ENCODE assay signal across 17 cellular contexts in genomic region chr1:8813016-8813763, GRCh38. TPM values are rescaled to one million over a fixed set of nuclear protein-coding genes. Genes with fewer than 3 reads are reported as not detected.
DNase-seq lines count a peak whose midpoint lies in the region; ATAC-seq, FAIRE-seq and TF ChIP-seq lines count a peak whose summit lies in the region.
"Had no signal": no experiment of that assay in that cellular context is flagged by ENCODE, and none has a peak within 500 bp of the region (broad histone marks: within the 10 kb centered on the region; RNA-seq: fewer than 3 reads in every experiment).

No MANE protein-coding gene starts in this region.

- no peak for FAIRE-seq in astrocyte (lab: Jason Lieb, UNC)

- DNase-seq in activated CD4-positive, alpha-beta T cell treated with anti-CD3 and anti-CD28 coated beads for 36 hours, result no peak
- DNase-seq in activated CD4-positive, alpha-beta T cell treated with anti-CD3 and anti-CD28 coated beads for 1 hour, result no peak
- DNase-seq in astrocyte (ENCODE audit: low read depth), result peak; percentile 71
- DNase-seq in kidney tubule cell (ENCODE audit: low spot score), result peak; percentile 19
- no peak for DNase-seq in stimulated activated effector memory CD8-positive, alpha-beta T cell treated with anti-CD3 and anti-CD28 coated beads, Interleukin-12 subunit alpha, Interleukin-12 subunit beta, amount 100 ng/mL, for 72 hours (ENCODE audit: low spot score in 2 of 2)
- no peak for DNase-seq in activated T-helper 1 cell treated with anti-CD3 and anti-CD28 coated beads, Interleukin-12 subunit alpha, Interleukin-12 subunit beta, Interleukin-2, Interleukin-4 antibody, amounts not matched to agents 30 ng/mL and 10 ng/mL and 1 ng/mL, durations not matched to agents 14 hours and 24 hours and 36 hours (ENCODE audit: low spot score)
- DNase-seq in ACHN, result no peak
- DNase-seq: activated naive CD4-positive, alpha-beta T cell treated with Interleukin-2 at 50 U/mL for 16 hours; cerebellar nuclear complex; COR-L47; esophagus squamous epithelium; NCI-H1048; NCI-H226 had no signal

- CTCF ChIA-PET in activated CD4-positive, alpha-beta T cell treated with anti-CD3 and anti-CD28 coated beads for 36 hours (lab: Charles Lee), result interaction anchor here (0.7 to 1.2 kb wide), 4 partner anchors 15 to 252 kb away, joined by 3 to 4 read pairs (median 3); no protein-coding TSS in a partner anchor

- H3K4me3 ChIP-seq in astrocyte (ENCODE audit: insufficient read depth, low read depth, low read length), result no peak overlapping the region
- H3K4me3 ChIP-seq: esophagus squamous epithelium, skin epidermis had no signal

- no peaks in the 10 kb centered on the region for H3K27me3 ChIP-seq in astrocyte (ENCODE audit: insufficient read depth, low read length)
- H3K27me3 ChIP-seq: esophagus squamous epithelium had no signal

- no peak for TF ChIP-seq CTCF in astrocyte (IDR thresholded peaks at IDR 0.05; ENCODE audit: insufficient read depth, low read depth, low read length)

- H3K4me3 Mint-ChIP-seq in activated CD4-positive, alpha-beta T cell treated with anti-CD3 and anti-CD28 coated beads for 36 hours, result no peak overlapping the region
- peak overlapping the region; percentile 27 for H3K4me3 Mint-ChIP-seq in astrocyte (ENCODE audit: unreplicated experiment)
- peak overlapping the region; percentile 79 for H3K4me3 Mint-ChIP-seq in stimulated activated effector memory CD8-positive, alpha-beta T cell treated with anti-CD3 and anti-CD28 coated beads, Interleukin-12 subunit alpha, Interleukin-12 subunit beta, amount 100 ng/mL, for 72 hours
- H3K4me3 Mint-ChIP-seq in activated T-helper 1 cell treated with anti-CD3 and anti-CD28 coated beads, Interleukin-12 subunit alpha, Interleukin-12 subunit beta, Interleukin-2, Interleukin-4 antibody, amounts not matched to agents 30 ng/mL and 10 ng/mL and 1 ng/mL, durations not matched to agents 14 hours and 24 hours and 36 hours, result no peak overlapping the region

- H3K9ac ChIP-seq in astrocyte (ENCODE audit: low read length), result peak overlapping the region; percentile 21

- H3K79me2 ChIP-seq in astrocyte (ENCODE audit: insufficient read depth, low read length), result peaks cover 59% of the 10 kb centered on the region

- peaks cover 23% of the 10 kb centered on the region for H4K20me1 ChIP-seq in astrocyte (ENCODE audit: insufficient read depth, low read length)

- peak overlapping the region; percentile 62 for H3K4me2 ChIP-seq in astrocyte (ENCODE audit: low read length)

- POLR2A ChIA-PET in activated CD4-positive, alpha-beta T cell treated with anti-CD3 and anti-CD28 coated beads for 36 hours (lab: Charles Lee), result no interaction called here

- H3K4me1 Mint-ChIP-seq in activated CD4-positive, alpha-beta T cell treated with anti-CD3 and anti-CD28 coated beads for 36 hours, result peaks cover 44% of the 10 kb centered on the region
- H3K4me1 Mint-ChIP-seq in astrocyte (ENCODE audit: low read depth, unreplicated experiment), result peaks cover 20% of the 10 kb centered on the region
- peaks cover 44% of the 10 kb centered on the region for H3K4me1 Mint-ChIP-seq in stimulated activated effector memory CD8-positive, alpha-beta T cell treated with anti-CD3 and anti-CD28 coated beads, Interleukin-12 subunit alpha, Interleukin-12 subunit beta, amount 100 ng/mL, for 72 hours
- H3K4me1 Mint-ChIP-seq in activated T-helper 1 cell treated with anti-CD3 and anti-CD28 coated beads, Interleukin-12 subunit alpha, Interleukin-12 subunit beta, Interleukin-2, Interleukin-4 antibody, amounts not matched to agents 30 ng/mL and 10 ng/mL and 1 ng/mL, durations not matched to agents 14 hours and 24 hours and 36 hours (ENCODE audit: low read depth), result peaks cover 40% of the 10 kb centered on the region

- H3K9me3 Mint-ChIP-seq in activated CD4-positive, alpha-beta T cell treated with anti-CD3 and anti-CD28 coated beads for 36 hours (ENCODE audit: low read depth), result no peaks in the 10 kb centered on the region
- no peaks in the 10 kb centered on the region for H3K9me3 Mint-ChIP-seq in astrocyte (ENCODE audit: unreplicated experiment)
- H3K9me3 Mint-ChIP-seq in stimulated activated effector memory CD8-positive, alpha-beta T cell treated with anti-CD3 and anti-CD28 coated beads, Interleukin-12 subunit alpha, Interleukin-12 subunit beta, amount 100 ng/mL, for 72 hours, result no peaks in the 10 kb centered on the region
- no peaks in the 10 kb centered on the region for H3K9me3 Mint-ChIP-seq in activated T-helper 1 cell treated with anti-CD3 and anti-CD28 coated beads, Interleukin-12 subunit alpha, Interleukin-12 subunit beta, Interleukin-2, Interleukin-4 antibody, amounts not matched to agents 30 ng/mL and 10 ng/mL and 1 ng/mL, durations not matched to agents 14 hours and 24 hours and 36 hours
- H3K9me3 Mint-ChIP-seq: type B pancreatic cell had no signal

- intact Hi-C loops in activated CD4-positive, alpha-beta T cell treated with anti-CD3 and anti-CD28 coated beads for 36 hours (cut with DNase I, micrococcal nuclease), result no loop called here
- intact Hi-C loops in activated T-helper 1 cell treated with anti-CD3 and anti-CD28 coated beads, Interleukin-12 subunit alpha, Interleukin-12 subunit beta, Interleukin-2, Interleukin-4 antibody, amounts not matched to agents 30 ng/mL and 10 ng/mL and 1 ng/mL, durations not matched to agents 14 hours and 24 hours and 36 hours (cut with micrococcal nuclease), result no loop called here

- H3K27ac ChIP-seq in astrocyte (ENCODE audit: low read depth, low read length), result no peak overlapping the region
- H3K27ac ChIP-seq: 22Rv1 had no signal

- H3K9me3 ChIP-seq in astrocyte (ENCODE audit: insufficient read depth, low read depth, low read length), result no peaks in the 10 kb centered on the region
- H3K9me3 ChIP-seq: esophagus squamous epithelium had no signal

- in situ Hi-C loops in ACHN (cut with HindIII; ENCODE audit: low pct_ligation_motif_present, low pct_unique_long_range_greater_than_20kb, low sequenced_read_pairs), result no loop called here

- no peak for ATAC-seq in activated CD4-positive, alpha-beta T cell treated with anti-CD3 and anti-CD28 coated beads for 36 hours
- ATAC-seq in stimulated activated effector memory CD8-positive, alpha-beta T cell treated with anti-CD3 and anti-CD28 coated beads, Interleukin-12 subunit alpha, Interleukin-12 subunit beta, amount 100 ng/mL, for 72 hours, result no peak
- ATAC-seq in HG03025 (IDR thresholded peaks at IDR 0.05; ENCODE audit: low FRiP score, unreplicated experiment), result no peak

- H3K36me3 ChIP-seq in astrocyte (ENCODE audit: insufficient read depth, low read length), result no peaks in the 10 kb centered on the region
- H3K36me3 ChIP-seq: esophagus squamous epithelium had no signal

- no peaks in the 10 kb centered on the region for H3K27me3 Mint-ChIP-seq in activated CD4-positive, alpha-beta T cell treated with anti-CD3 and anti-CD28 coated beads for 36 hours
- no peaks in the 10 kb centered on the region for H3K27me3 Mint-ChIP-seq in astrocyte (ENCODE audit: low read depth, unreplicated experiment)
- H3K27me3 Mint-ChIP-seq in activated T-helper 1 cell treated with anti-CD3 and anti-CD28 coated beads, Interleukin-12 subunit alpha, Interleukin-12 subunit beta, Interleukin-2, Interleukin-4 antibody, amounts not matched to agents 30 ng/mL and 10 ng/mL and 1 ng/mL, durations not matched to agents 14 hours and 24 hours and 36 hours (ENCODE audit: insufficient read depth), result peaks cover 2% of the 10 kb centered on the region
- H3K27me3 Mint-ChIP-seq: type B pancreatic cell had no signal

- no peak overlapping the region for H2AFZ ChIP-seq in astrocyte (ENCODE audit: low read depth, low read length)

- no peaks in the 10 kb centered on the region for H3K36me3 Mint-ChIP-seq in activated CD4-positive, alpha-beta T cell treated with anti-CD3 and anti-CD28 coated beads for 36 hours (ENCODE audit: low read depth)
- H3K36me3 Mint-ChIP-seq in astrocyte (ENCODE audit: low read depth, unreplicated experiment), result no peaks in the 10 kb centered on the region
- H3K36me3 Mint-ChIP-seq in stimulated activated effector memory CD8-positive, alpha-beta T cell treated with anti-CD3 and anti-CD28 coated beads, Interleukin-12 subunit alpha, Interleukin-12 subunit beta, amount 100 ng/mL, for 72 hours, result peaks cover 6% of the 10 kb centered on the region
- H3K36me3 Mint-ChIP-seq in activated T-helper 1 cell treated with anti-CD3 and anti-CD28 coated beads, Interleukin-12 subunit alpha, Interleukin-12 subunit beta, Interleukin-2, Interleukin-4 antibody, amounts not matched to agents 30 ng/mL and 10 ng/mL and 1 ng/mL, durations not matched to agents 14 hours and 24 hours and 36 hours (ENCODE audit: low read depth), result no peaks in the 10 kb centered on the region
- H3K36me3 Mint-ChIP-seq: type B pancreatic cell had no signal

- H3K4me1 ChIP-seq in astrocyte (ENCODE audit: insufficient read depth, low read length), result peaks cover 29% of the 10 kb centered on the region

- H3K27ac Mint-ChIP-seq in activated CD4-positive, alpha-beta T cell treated with anti-CD3 and anti-CD28 coated beads for 36 hours, result peak overlapping the region; percentile 11
- peak overlapping the region; percentile 71 for H3K27ac Mint-ChIP-seq in astrocyte (ENCODE audit: unreplicated experiment)
- no peak overlapping the region for H3K27ac Mint-ChIP-seq in stimulated activated effector memory CD8-positive, alpha-beta T cell treated with anti-CD3 and anti-CD28 coated beads, Interleukin-12 subunit alpha, Interleukin-12 subunit beta, amount 100 ng/mL, for 72 hours
- H3K27ac Mint-ChIP-seq in activated T-helper 1 cell treated with anti-CD3 and anti-CD28 coated beads, Interleukin-12 subunit alpha, Interleukin-12 subunit beta, Interleukin-2, Interleukin-4 antibody, amounts not matched to agents 30 ng/mL and 10 ng/mL and 1 ng/mL, durations not matched to agents 14 hours and 24 hours and 36 hours, result no peak overlapping the region

RNA-seq across cellular contexts. Expression of gene RERE, which starts 4.2 kb away (rescaled TPM):
- 10 to 100 TPM; 57.4 to 71.6 TPM for total RNA-seq in activated CD4-positive, alpha-beta T cell treated with anti-CD3 and anti-CD28 coated beads for 36 hours
- 118 and 124 TPM in 2 replicates for total RNA-seq in astrocyte
- 82.0 and 90.9 TPM in 2 replicates for total RNA-seq in activated T-helper 1 cell treated with anti-CD3 and anti-CD28 coated beads, Interleukin-12 subunit alpha, Interleukin-12 subunit beta, Interleukin-2, Interleukin-4 antibody, amounts not matched to agents 30 ng/mL and 10 ng/mL and 1 ng/mL, durations not matched to agents 14 hours and 24 hours and 36 hours

Comparison
In these comparisons a context has a peak if more than half of its experiments do, and no peak if none do; other contexts are left out.
1. DNase-seq: peak in astrocyte (single experiment) and kidney tubule cell (single experiment); none in activated CD4-positive, alpha-beta T cell treated with anti-CD3 and anti-CD28 coated beads for 36 hours (single experiment), activated CD4-positive, alpha-beta T cell treated with anti-CD3 and anti-CD28 coated beads for 1 hour (single experiment), stimulated activated effector memory CD8-positive, alpha-beta T cell treated with anti-CD3 and anti-CD28 coated beads, Interleukin-12 subunit alpha, Interleukin-12 subunit beta, amount 100 ng/mL, for 72 hours (0 of 2), activated T-helper 1 cell treated with anti-CD3 and anti-CD28 coated beads, Interleukin-12 subunit alpha, Interleukin-12 subunit beta, Interleukin-2, Interleukin-4 antibody, amounts not matched to agents 30 ng/mL and 10 ng/mL and 1 ng/mL, durations not matched to agents 14 hours and 24 hours and 36 hours (single experiment) and ACHN (single experiment).
2. H3K27ac Mint-ChIP-seq: peak in activated CD4-positive, alpha-beta T cell treated with anti-CD3 and anti-CD28 coated beads for 36 hours (single experiment) and astrocyte (single experiment); none in stimulated activated effector memory CD8-positive, alpha-beta T cell treated with anti-CD3 and anti-CD28 coated beads, Interleukin-12 subunit alpha, Interleukin-12 subunit beta, amount 100 ng/mL, for 72 hours (single experiment) and activated T-helper 1 cell treated with anti-CD3 and anti-CD28 coated beads, Interleukin-12 subunit alpha, Interleukin-12 subunit beta, Interleukin-2, Interleukin-4 antibody, amounts not matched to agents 30 ng/mL and 10 ng/mL and 1 ng/mL, durations not matched to agents 14 hours and 24 hours and 36 hours (single experiment).
3. H3K4me3 Mint-ChIP-seq: peak in astrocyte (single experiment) and stimulated activated effector memory CD8-positive, alpha-beta T cell treated with anti-CD3 and anti-CD28 coated beads, Interleukin-12 subunit alpha, Interleukin-12 subunit beta, amount 100 ng/mL, for 72 hours (single experiment); none in activated CD4-positive, alpha-beta T cell treated with anti-CD3 and anti-CD28 coated beads for 36 hours (single experiment) and activated T-helper 1 cell treated with anti-CD3 and anti-CD28 coated beads, Interleukin-12 subunit alpha, Interleukin-12 subunit beta, Interleukin-2, Interleukin-4 antibody, amounts not matched to agents 30 ng/mL and 10 ng/mL and 1 ng/mL, durations not matched to agents 14 hours and 24 hours and 36 hours (single experiment).